Comparison of ENCODE assay signal across 22 cellular contexts in genomic region chr11:44812971-44813370, GRCh38.
DNase-seq lines count a peak whose midpoint lies in the region; ATAC-seq and TF ChIP-seq lines count a peak whose summit lies in the region.
"Had no signal": no experiment of that assay in that cellular context is flagged by ENCODE, and none has a peak within 500 bp of the region (broad histone marks: within the 10 kb centered on the region; RNA-seq: fewer than 3 reads in every experiment).

No MANE protein-coding gene starts in this region.

- no peaks in the 10 kb centered on the region for H3K36me3 ChIP-seq in lung (ENCODE audit: control insufficient read depth in 2 of 2, insufficient read depth in 2 of 2, low read length in 2 of 2)
- no peaks in the 10 kb centered on the region for H3K36me3 ChIP-seq in thyroid gland
- H3K36me3 ChIP-seq: BLaER1 treated with 17β-estradiol and CSF1 and Interleukin-3, amounts not matched to agents 10 nM and 100 nM; Peyer's patch had no signal

- peak; percentile 73 for DNase-seq in dermis blood vessel endothelial cell
- no peak for DNase-seq in Right ventricle myocardium superior
- DNase-seq in lung (ENCODE audit: low spot score) = no peak
- DNase-seq in thyroid gland = peak; percentile 10 to 17
- no peak for DNase-seq in amygdala (lab: John Stamatoyannopoulos, UW)
- DNase-seq in stimulated activated naive CD4-positive, alpha-beta T cell (lab: John Stamatoyannopoulos, UW) = no peak
- DNase-seq: activated CD4-positive, alpha-beta T cell treated with anti-CD3 and anti-CD28 coated beads, Interleukin-2, amount 10 ng/mL, durations not matched to agents 24 days and 14 days; activated naive CD8-positive, alpha-beta T cell treated with anti-CD3 and anti-CD28 coated beads, Interleukin-2, amount 50 U/mL, for 24 hours; activated T-cell treated with anti-CD3 and anti-CD28 coated beads, Interleukin-2, amount 50 U/mL, for 48 hours; COR-L47; effector memory CD4-positive, alpha-beta T cell; GF-D8; HCEC 1CT; MM.1S; NCI-H2081; NCI-H2227 treated with DMSO at 0.1 percent for 48 hours; psoas muscle had no signal

- WGBS in lung, 2 donors = 57 to 73% methylated on average over 9 of the region's 9 CpGs
- WGBS in thyroid gland, 2 donors = 69 to 76% methylated on average over 6 of the region's 9 CpGs

- TF ChIP-seq POLR2A in thyroid gland (IDR thresholded peaks at IDR 0.05) = no peak

- intact Hi-C loops in Right ventricle myocardium superior (cut with DNase I) (no loop called here), thyroid gland (cut with DNase I) (no loop called here)

- peaks cover 17 to 24% of the 10 kb centered on the region in 2 donors for H3K4me1 ChIP-seq in lung (ENCODE audit: control insufficient read depth in 2 of 2, insufficient read depth in 2 of 2, low read length in 2 of 2)
- peaks cover 8 to 51% of the 10 kb centered on the region in 2 donors for H3K4me1 ChIP-seq in thyroid gland
- H3K4me1 ChIP-seq: Peyer's patch, psoas muscle had no signal

- no peak for TF ChIP-seq CTCF in lung (IDR thresholded peaks at IDR 0.05; ENCODE audit: control extremely low read depth, extremely low read depth)
- no peak for TF ChIP-seq CTCF in thyroid gland (IDR thresholded peaks at IDR 0.05)

- peaks cover 0 to 4% of the 10 kb centered on the region in 2 donors for H3K9me3 ChIP-seq in lung (ENCODE audit: control insufficient read depth in 2 of 2, insufficient read depth in 1 of 2, low read length in 1 of 2)
- no peaks in the 10 kb centered on the region for H3K9me3 ChIP-seq in thyroid gland
- H3K9me3 ChIP-seq: BLaER1 treated with 17β-estradiol and CSF1 and Interleukin-3, amounts not matched to agents 10 nM and 100 nM; Peyer's patch; psoas muscle had no signal

- H3K27me3 ChIP-seq in lung (ENCODE audit: control insufficient read depth, insufficient read depth) (no peaks in the 10 kb centered on the region), thyroid gland (no peaks in the 10 kb centered on the region)
- H3K27me3 ChIP-seq: BLaER1 treated with 17β-estradiol and CSF1 and Interleukin-3, amounts not matched to agents 10 nM and 100 nM; Peyer's patch had no signal

- peak; percentile 40 for ATAC-seq in Right ventricle myocardium superior (ENCODE audit: poor library complexity)
- no peak for ATAC-seq in lung (ENCODE audit: insufficient read depth, low FRiP score)
- no peak for ATAC-seq in GM19035 (IDR thresholded peaks at IDR 0.05; ENCODE audit: unreplicated experiment)
- ATAC-seq: activated naive CD8-positive, alpha-beta T cell treated with anti-CD3 and anti-CD28 coated beads, Interleukin-2, amount 50 U/mL, for 24 hours; psoas muscle had no signal

- H3K4me3 ChIP-seq in lung = no peak overlapping the region
- H3K4me3 ChIP-seq in thyroid gland (replicated peaks in 1 of 3) = no peak overlapping the region
- H3K4me3 ChIP-seq: BLaER1 treated with 17β-estradiol and CSF1 and Interleukin-3, amounts not matched to agents 10 nM and 100 nM; Peyer's patch; psoas muscle; skin epidermis had no signal

- peak overlapping the region; percentile 6 to 37 for H3K27ac ChIP-seq in lung (ENCODE audit: low read depth in 1 of 2, low read length in 1 of 2)
- peak overlapping the region in 1 of 3 donors; percentile 25 for H3K27ac ChIP-seq in thyroid gland
- H3K27ac ChIP-seq: BLaER1 treated with 17β-estradiol and CSF1 and Interleukin-3, amounts not matched to agents 10 nM and 100 nM; KMS-11; Peyer's patch; psoas muscle had no signal

Comparison
In these comparisons a context has a peak if more than half of its experiments do, and no peak if none do; other contexts are left out.
1. DNase-seq: peak in dermis blood vessel endothelial cell (single experiment) and thyroid gland (2 of 2); none in Right ventricle myocardium superior (single experiment), lung (single experiment), amygdala (0 of 56) and stimulated activated naive CD4-positive, alpha-beta T cell (0 of 6).